In the genomic region with DNA sequence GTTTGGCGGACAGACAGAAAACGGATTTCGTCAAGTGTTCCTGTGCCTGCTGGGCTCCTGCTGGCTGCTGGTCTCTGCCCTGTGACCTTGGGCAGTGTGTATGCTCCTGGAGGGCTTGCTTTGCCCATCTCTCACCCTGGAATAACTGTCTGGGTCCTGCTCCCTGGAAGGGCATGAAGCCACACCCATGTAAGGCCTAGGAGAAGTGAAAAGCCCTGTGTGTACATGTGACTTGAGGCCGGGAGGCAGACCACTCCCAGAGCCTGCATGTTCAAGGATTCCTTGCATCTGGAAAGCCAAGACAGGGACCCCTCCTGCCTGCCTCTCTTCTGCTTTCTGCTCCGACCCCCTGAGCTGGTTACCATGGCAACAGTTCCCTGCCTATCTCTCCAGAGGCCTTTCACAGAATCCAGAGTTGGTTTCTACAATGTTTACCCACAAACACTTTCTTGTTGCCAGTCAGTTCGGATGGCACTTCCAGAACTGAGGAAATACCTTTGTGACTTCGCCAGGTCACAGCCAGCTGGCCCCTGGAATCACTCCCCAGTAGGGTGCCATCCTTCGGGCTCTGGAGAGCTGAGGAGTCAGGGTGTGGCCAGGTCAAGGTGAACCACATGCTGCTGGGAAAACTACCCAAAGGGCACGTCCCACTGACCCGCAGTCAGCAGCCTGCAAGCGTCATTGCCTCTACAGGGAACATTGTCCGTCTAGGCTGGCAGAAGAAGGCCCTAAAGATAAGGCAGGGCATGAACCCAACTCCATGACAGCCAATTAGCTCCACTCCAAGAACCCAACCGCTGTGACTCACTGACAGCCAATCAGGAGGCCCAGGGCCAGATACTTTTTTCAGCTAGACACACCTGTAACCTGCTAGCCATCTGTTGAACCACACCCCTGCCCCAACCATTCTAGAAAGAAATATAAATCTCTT, we compare ENCODE assay signal across 2 cellular contexts.
TF ChIP-seq lines count a peak whose summit lies in the region.

No MANE protein-coding gene starts in this region.

TF ChIP-seq in HCT116, 20 proteins besides CTCF, POLR2A, EP300 and RAD21:
- TF ChIP-seq ZNF274 (IDR thresholded peaks at IDR 0.05; ENCODE audit: low read depth, low read length) = no peak
- TF ChIP-seq FOSL1 (IDR thresholded peaks at IDR 0.05; ENCODE audit: low read depth) = no peak
- TF ChIP-seq POLR2AphosphoS5 (IDR thresholded peaks at IDR 0.05; ENCODE audit: low read depth, low read length) = 0 out of 2 replicates have a peak, but pooled peaks have one; percentile 16
- 0 out of 2 replicates have a peak, but pooled peaks have one; percentile 7 for TF ChIP-seq ZFX (IDR thresholded peaks at IDR 0.05)

TF ChIP-seq in GM12891, 5 proteins besides CTCF, POLR2A, EP300 and RAD21:
- no peak for TF ChIP-seq POU2F2 (IDR thresholded peaks at IDR 0.05; ENCODE audit: low read depth, low read length)
- TF ChIP-seq SPI1 (IDR thresholded peaks at IDR 0.05; ENCODE audit: low read depth, low read length) = no peak
- TF ChIP-seq POLR2AphosphoS5 (IDR thresholded peaks at IDR 0.05; ENCODE audit: low read depth, low read length) = no peak
- TF ChIP-seq TAF1 (IDR thresholded peaks at IDR 0.05; ENCODE audit: low read depth, low read length) = no peak
- TF ChIP-seq PAX5 (IDR thresholded peaks at IDR 0.05; ENCODE audit: insufficient read depth, low read length, severe bottlenecking) = no peak
